Comparison of ENCODE assay signal across 7 cellular contexts in the genomic region with DNA sequence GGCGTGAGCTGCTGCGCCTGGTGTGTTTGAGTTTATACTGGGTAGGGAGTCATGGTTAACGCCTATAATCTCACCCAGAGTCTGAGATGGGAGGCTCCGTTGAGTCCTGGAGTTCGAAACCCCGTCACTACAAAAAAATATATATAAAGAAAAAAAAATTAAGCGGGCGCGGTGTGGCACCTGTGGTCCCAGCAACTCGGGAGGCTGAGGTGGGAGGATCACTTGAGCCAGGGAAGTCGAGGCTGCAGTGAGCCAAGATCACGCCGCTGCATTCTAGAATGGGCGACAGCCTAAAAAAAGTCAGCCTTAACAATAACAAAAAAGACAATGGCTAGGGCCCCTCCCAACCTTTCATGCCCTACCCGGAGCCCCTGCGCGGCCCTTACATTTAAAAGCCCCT. TPM values are rescaled to one million over a fixed set of nuclear protein-coding genes. Genes with fewer than 3 reads are reported as not detected.
A peak's percentile ranks its signal among the peaks of the same experiment; 100 is the strongest.
DNase-seq lines count a peak whose midpoint lies in the region; ATAC-seq and TF ChIP-seq lines count a peak whose summit lies in the region.

No MANE protein-coding gene starts in this region.

- H3K4me1 Mint-ChIP-seq in activated T-helper 2 cell treated with anti-CD3 and anti-CD28 coated beads, Interferon-gamma antibody, Interleukin-2, Interleukin-4, amounts not matched to agents 10 μg/mL and 5 μg/mL and 100 μg/mL, durations not matched to agents 14 hours and 24 hours and 36 hours (ENCODE audit: low read depth), result peaks cover 9% of the 10 kb centered on the region
- H3K4me1 Mint-ChIP-seq in stimulated activated naive B cell treated with anti-CD40 and anti-IgM and Interleukin-4, amounts not matched to agents 10 μg/mL and 1 μg/mL and 100 μg/mL, for 72 hours, result peaks cover 13 to 35% of the 10 kb centered on the region in 2 donors

- H3K9me3 ChIP-seq in iPS-18a (ENCODE audit: control insufficient read depth, low read depth, low read length), result no peaks in the 10 kb centered on the region

- no peaks in the 10 kb centered on the region for H3K27me3 Mint-ChIP-seq in activated T-helper 2 cell treated with anti-CD3 and anti-CD28 coated beads, Interferon-gamma antibody, Interleukin-2, Interleukin-4, amounts not matched to agents 10 μg/mL and 5 μg/mL and 100 μg/mL, durations not matched to agents 14 hours and 24 hours and 36 hours (ENCODE audit: low read depth)
- no peaks in the 10 kb centered on the region for H3K27me3 Mint-ChIP-seq in stimulated activated naive B cell treated with anti-CD40 and anti-IgM and Interleukin-4, amounts not matched to agents 10 μg/mL and 1 μg/mL and 100 μg/mL, for 72 hours

- no peaks in the 10 kb centered on the region for H3K9me3 Mint-ChIP-seq in activated T-helper 2 cell treated with anti-CD3 and anti-CD28 coated beads, Interferon-gamma antibody, Interleukin-2, Interleukin-4, amounts not matched to agents 10 μg/mL and 5 μg/mL and 100 μg/mL, durations not matched to agents 14 hours and 24 hours and 36 hours
- no peaks in the 10 kb centered on the region for H3K9me3 Mint-ChIP-seq in stimulated activated naive B cell treated with anti-CD40 and anti-IgM and Interleukin-4, amounts not matched to agents 10 μg/mL and 1 μg/mL and 100 μg/mL, for 72 hours

- H3K36me3 ChIP-seq in iPS-18a (ENCODE audit: control insufficient read depth, low read depth, low read length), result no peaks in the 10 kb centered on the region

- TF ChIP-seq CTCF in HL-60 (IDR thresholded peaks at IDR 0.05; ENCODE audit: insufficient read depth, low read length), result no peak

- DNase-seq in HL-60 (ENCODE audit: low read depth in 1 of 2, low spot score in 1 of 2), result no peak
- DNase-seq in activated T-helper 2 cell treated with anti-CD3 and anti-CD28 coated beads, Interferon-gamma antibody, Interleukin-2, Interleukin-4, amounts not matched to agents 10 μg/mL and 5 μg/mL and 100 μg/mL, durations not matched to agents 14 hours and 24 hours and 36 hours (ENCODE audit: low spot score), result no peak
- no peak for DNase-seq in stimulated activated naive B cell treated with anti-CD40 and anti-IgM and Interleukin-4, amounts not matched to agents 10 μg/mL and 1 μg/mL and 100 μg/mL, for 72 hours
- no peak for DNase-seq in GM19238 (ENCODE audit: insufficient read length, low spot score)
- no peak for DNase-seq in posterior vena cava (ENCODE audit: low spot score)
- no peak for DNase-seq in glomerular visceral epithelial cell (ENCODE audit: extremely low spot score)

- H3K9ac ChIP-seq in iPS-18a (ENCODE audit: low read length), result peak overlapping the region; percentile 94

- peak overlapping the region; percentile 96 for H3K27ac Mint-ChIP-seq in activated T-helper 2 cell treated with anti-CD3 and anti-CD28 coated beads, Interferon-gamma antibody, Interleukin-2, Interleukin-4, amounts not matched to agents 10 μg/mL and 5 μg/mL and 100 μg/mL, durations not matched to agents 14 hours and 24 hours and 36 hours
- H3K27ac Mint-ChIP-seq in stimulated activated naive B cell treated with anti-CD40 and anti-IgM and Interleukin-4, amounts not matched to agents 10 μg/mL and 1 μg/mL and 100 μg/mL, for 72 hours, result peak overlapping the region; percentile 99

- H3K36me3 Mint-ChIP-seq in activated T-helper 2 cell treated with anti-CD3 and anti-CD28 coated beads, Interferon-gamma antibody, Interleukin-2, Interleukin-4, amounts not matched to agents 10 μg/mL and 5 μg/mL and 100 μg/mL, durations not matched to agents 14 hours and 24 hours and 36 hours (ENCODE audit: low read depth), result peaks cover 4% of the 10 kb centered on the region
- peaks cover 7 to 11% of the 10 kb centered on the region in 2 donors for H3K36me3 Mint-ChIP-seq in stimulated activated naive B cell treated with anti-CD40 and anti-IgM and Interleukin-4, amounts not matched to agents 10 μg/mL and 1 μg/mL and 100 μg/mL, for 72 hours

- H3K4me3 Mint-ChIP-seq in activated T-helper 2 cell treated with anti-CD3 and anti-CD28 coated beads, Interferon-gamma antibody, Interleukin-2, Interleukin-4, amounts not matched to agents 10 μg/mL and 5 μg/mL and 100 μg/mL, durations not matched to agents 14 hours and 24 hours and 36 hours (ENCODE audit: low read depth), result peak overlapping the region; percentile 90
- H3K4me3 Mint-ChIP-seq in stimulated activated naive B cell treated with anti-CD40 and anti-IgM and Interleukin-4, amounts not matched to agents 10 μg/mL and 1 μg/mL and 100 μg/mL, for 72 hours, result peak overlapping the region; percentile 88 to 90

- intact Hi-C loops in activated T-helper 2 cell treated with anti-CD3 and anti-CD28 coated beads, Interferon-gamma antibody, Interleukin-2, Interleukin-4, amounts not matched to agents 10 μg/mL and 5 μg/mL and 100 μg/mL, durations not matched to agents 14 hours and 24 hours and 36 hours (cut with micrococcal nuclease), result loop anchor here (5.0 kb wide), 1 partner anchor 61 kb away; a partner anchor contains a TSS
- intact Hi-C loops in posterior vena cava (cut with DNase I), result loop anchor here in 1 of 2 donors (10.0 kb wide), 1 partner anchor 49 kb away; a partner anchor contains a TSS

- peak overlapping the region; percentile 32 for H3K4me3 ChIP-seq in HL-60 (replicated peaks; ENCODE audit: insufficient read depth, low read length)
- H3K4me3 ChIP-seq in iPS-18a (ENCODE audit: low read length), result peak overlapping the region; percentile 94

- H3K27ac ChIP-seq in HL-60 (replicated peaks), result peak overlapping the region; percentile 90
- H3K27ac ChIP-seq in iPS-18a (ENCODE audit: low read length), result peak overlapping the region; percentile 87

- H3K4me1 ChIP-seq in iPS-18a (ENCODE audit: control insufficient read depth, low read depth, low read length), result peaks cover 5% of the 10 kb centered on the region

- no peak for ATAC-seq in stimulated activated naive B cell treated with anti-CD40 and anti-IgM and Interleukin-4, amounts not matched to agents 10 μg/mL and 1 μg/mL and 100 μg/mL, for 72 hours (replicated peaks)

- H3K27me3 ChIP-seq in HL-60 (ENCODE audit: insufficient read depth, poor library complexity, severe bottlenecking) (no peaks in the 10 kb centered on the region), iPS-18a (ENCODE audit: control insufficient read depth, insufficient read depth, low read length) (peaks cover 6% of the 10 kb centered on the region)

RNA-seq across cellular contexts. Expression of a gene that starts 17.2 kb away (rescaled TPM):
- total RNA-seq in activated T-helper 2 cell treated with anti-CD3 and anti-CD28 coated beads, Interferon-gamma antibody, Interleukin-2, Interleukin-4, amounts not matched to agents 10 μg/mL and 5 μg/mL and 100 μg/mL, durations not matched to agents 14 hours and 24 hours and 36 hours, result 84.0 and 90.5 TPM in 2 replicates
- 10 to 100 TPM; 34.5 to 38.5 TPM for total RNA-seq in posterior vena cava

RNA-seq across cellular contexts. Expression of a gene that starts 23.3 kb away (rescaled TPM):
- 11.4 and 12.4 TPM in 2 replicates for total RNA-seq in activated T-helper 2 cell treated with anti-CD3 and anti-CD28 coated beads, Interferon-gamma antibody, Interleukin-2, Interleukin-4, amounts not matched to agents 10 μg/mL and 5 μg/mL and 100 μg/mL, durations not matched to agents 14 hours and 24 hours and 36 hours
- total RNA-seq in posterior vena cava, result 1 to 10 TPM; 6.9 to 7.1 TPM

RNA-seq across cellular contexts. Expression of a gene that starts 24.7 kb away (rescaled TPM):
- total RNA-seq in activated T-helper 2 cell treated with anti-CD3 and anti-CD28 coated beads, Interferon-gamma antibody, Interleukin-2, Interleukin-4, amounts not matched to agents 10 μg/mL and 5 μg/mL and 100 μg/mL, durations not matched to agents 14 hours and 24 hours and 36 hours, result 107 TPM in 2 replicates
- total RNA-seq in posterior vena cava, result 10 to 100 TPM; 42.3 to 42.5 TPM

RNA-seq across cellular contexts. Expression of a gene that starts 48.0 kb away (rescaled TPM):
- total RNA-seq in activated T-helper 2 cell treated with anti-CD3 and anti-CD28 coated beads, Interferon-gamma antibody, Interleukin-2, Interleukin-4, amounts not matched to agents 10 μg/mL and 5 μg/mL and 100 μg/mL, durations not matched to agents 14 hours and 24 hours and 36 hours, result 18.9 and 22.2 TPM in 2 replicates
- 10 to 100 TPM; 10.2 to 10.5 TPM for total RNA-seq in posterior vena cava
